In the genomic region with DNA sequence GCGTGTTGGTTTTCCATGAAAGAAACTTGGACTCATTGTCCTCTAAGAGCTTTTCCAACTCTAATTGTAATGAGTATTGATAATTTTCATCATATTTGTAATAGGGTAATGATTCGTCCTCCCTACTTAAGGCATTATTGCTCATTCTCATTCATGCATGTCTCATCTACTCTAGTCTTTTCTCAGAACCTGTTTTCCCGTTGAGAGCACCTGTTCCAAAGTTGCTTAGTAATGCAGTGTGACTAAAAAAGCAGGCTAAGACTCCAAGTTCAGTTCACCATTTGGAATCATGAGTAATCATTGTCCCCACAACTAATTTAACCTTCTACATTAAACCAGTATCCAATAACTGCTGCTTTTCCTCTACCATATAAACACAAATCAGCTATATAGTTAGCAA, we compare ENCODE assay signal across 16 cellular contexts.
DNase-seq lines count a peak whose midpoint lies in the region; ATAC-seq and TF ChIP-seq lines count a peak whose summit lies in the region.
"Had no signal": no experiment of that assay in that cellular context is flagged by ENCODE, and none has a peak within 500 bp of the region (broad histone marks: within the 10 kb centered on the region; RNA-seq: fewer than 3 reads in every experiment).

No MANE protein-coding gene starts in this region.

- intact Hi-C loops in prostate gland (cut with DNase I): no loop called here

- ATAC-seq in activated CD4-positive, CD25-positive, alpha-beta regulatory T cell treated with anti-CD3 and anti-CD28 coated beads, Interleukin-2, amount 50 U/mL, for 24 hours: peak; percentile 35 to 43
- ATAC-seq in HG03378 (IDR thresholded peaks at IDR 0.05; ENCODE audit: unreplicated experiment) (peak; percentile 61), GM18517 (IDR thresholded peaks at IDR 0.05; ENCODE audit: unreplicated experiment) (no peak)
- peak; percentile 80 to 88 for ATAC-seq in stimulated activated naive B cell treated with anti-CD40 and anti-IgM and Interleukin-4, amounts not matched to agents 10 μg/mL and 1 μg/mL and 100 μg/mL, for 72 hours (replicated peaks)
- ATAC-seq: A549 had no signal

- no peak for TF ChIP-seq CTCF in prostate gland (IDR thresholded peaks at IDR 0.05)

- TF ChIP-seq POLR2A in prostate gland (IDR thresholded peaks at IDR 0.05): no peak

- no peak overlapping the region for H3K27ac Mint-ChIP-seq in stimulated activated naive B cell treated with anti-CD40 and anti-IgM and Interleukin-4, amounts not matched to agents 10 μg/mL and 1 μg/mL and 100 μg/mL, for 72 hours
- H3K27ac Mint-ChIP-seq: activated naive CD4-positive, alpha-beta T cell treated with anti-CD3 and anti-CD28 coated beads, Interleukin-2, amount 10 ng/mL, durations not matched to agents 7 days and 5 days; brain; CD4-positive, alpha-beta memory T cell had no signal

- H3K27me3 ChIP-seq in prostate gland (replicated peaks; ENCODE audit: insufficient read depth): no peaks in the 10 kb centered on the region
- H3K27me3 ChIP-seq: dorsolateral prefrontal cortex, neutrophil had no signal

- H3K9me3 ChIP-seq in prostate gland: no peaks in the 10 kb centered on the region
- H3K9me3 ChIP-seq: A549, neutrophil had no signal

- no peak overlapping the region for H3K4me3 ChIP-seq in prostate gland
- H3K4me3 ChIP-seq: A549, dorsolateral prefrontal cortex had no signal

- 87% methylated on average over 3 of the region's 3 CpGs for WGBS in prostate gland

- H3K36me3 Mint-ChIP-seq in stimulated activated naive B cell treated with anti-CD40 and anti-IgM and Interleukin-4, amounts not matched to agents 10 μg/mL and 1 μg/mL and 100 μg/mL, for 72 hours: peaks cover 5 to 12% of the 10 kb centered on the region in 2 donors
- H3K36me3 Mint-ChIP-seq: activated naive CD4-positive, alpha-beta T cell treated with anti-CD3 and anti-CD28 coated beads, Interleukin-2, amount 10 ng/mL, durations not matched to agents 7 days and 5 days; brain had no signal

- no peaks in the 10 kb centered on the region for H3K36me3 ChIP-seq in prostate gland
- H3K36me3 ChIP-seq: neutrophil had no signal

- H3K4me1 Mint-ChIP-seq in stimulated activated naive B cell treated with anti-CD40 and anti-IgM and Interleukin-4, amounts not matched to agents 10 μg/mL and 1 μg/mL and 100 μg/mL, for 72 hours: peaks cover 2 to 19% of the 10 kb centered on the region in 2 donors
- H3K4me1 Mint-ChIP-seq: activated naive CD4-positive, alpha-beta T cell treated with anti-CD3 and anti-CD28 coated beads, Interleukin-2, amount 10 ng/mL, durations not matched to agents 7 days and 5 days; CD4-positive, alpha-beta memory T cell had no signal

- no peaks in the 10 kb centered on the region for H3K9me3 Mint-ChIP-seq in stimulated activated naive B cell treated with anti-CD40 and anti-IgM and Interleukin-4, amounts not matched to agents 10 μg/mL and 1 μg/mL and 100 μg/mL, for 72 hours
- H3K9me3 Mint-ChIP-seq: activated naive CD4-positive, alpha-beta T cell treated with anti-CD3 and anti-CD28 coated beads, Interleukin-2, amount 10 ng/mL, durations not matched to agents 7 days and 5 days; brain; CD4-positive, alpha-beta memory T cell had no signal

- no peak for DNase-seq in activated CD4-positive, CD25-positive, alpha-beta regulatory T cell (lab: John Stamatoyannopoulos, UW)
- peak; percentile 83 for DNase-seq in epithelial cell of prostate (ENCODE audit: low read depth, low spot score)
- DNase-seq in stimulated activated naive B cell treated with anti-CD40 and anti-IgM and Interleukin-4, amounts not matched to agents 10 μg/mL and 1 μg/mL and 100 μg/mL, for 72 hours: no peak
- DNase-seq in NCI-H69 (lab: John Stamatoyannopoulos, UW): no peak
- DNase-seq in prostate gland (ENCODE audit: low spot score): no peak
- DNase-seq: activated naive CD4-positive, alpha-beta T cell treated with anti-CD3 and anti-CD28 coated beads, Interleukin-2, amount 10 ng/mL, durations not matched to agents 7 days and 5 days; CD4-positive, alpha-beta memory T cell; dorsolateral prefrontal cortex; mesendoderm; stimulated activated naive CD8-positive, alpha-beta T cell treated with anti-CD3 and anti-CD28 coated beads, Interleukin-15, Interleukin-2, amounts not matched to agents 100 U/mL and 50 U/mL, for 24 hours had no signal

- H3K27ac ChIP-seq in epithelial cell of prostate: peak overlapping the region; percentile 55
- no peak overlapping the region for H3K27ac ChIP-seq in prostate gland
- H3K27ac ChIP-seq: A549, dorsolateral prefrontal cortex, neutrophil had no signal

- H3K27me3 Mint-ChIP-seq in stimulated activated naive B cell treated with anti-CD40 and anti-IgM and Interleukin-4, amounts not matched to agents 10 μg/mL and 1 μg/mL and 100 μg/mL, for 72 hours: no peaks in the 10 kb centered on the region
- H3K27me3 Mint-ChIP-seq: activated naive CD4-positive, alpha-beta T cell treated with anti-CD3 and anti-CD28 coated beads, Interleukin-2, amount 10 ng/mL, durations not matched to agents 7 days and 5 days; brain; CD4-positive, alpha-beta memory T cell had no signal

- no peak overlapping the region for H3K4me3 Mint-ChIP-seq in stimulated activated naive B cell treated with anti-CD40 and anti-IgM and Interleukin-4, amounts not matched to agents 10 μg/mL and 1 μg/mL and 100 μg/mL, for 72 hours
- H3K4me3 Mint-ChIP-seq: activated naive CD4-positive, alpha-beta T cell treated with anti-CD3 and anti-CD28 coated beads, Interleukin-2, amount 10 ng/mL, durations not matched to agents 7 days and 5 days; brain; CD4-positive, alpha-beta memory T cell had no signal

- no peaks in the 10 kb centered on the region for H3K4me1 ChIP-seq in prostate gland (replicated peaks)
